26 cellular contexts compared by ENCODE assay signal in genomic region chr19:17659996-17660395, GRCh38. TPM values are rescaled to one million over a fixed set of nuclear protein-coding genes. Genes with fewer than 3 reads are reported as not detected.
"Had no signal": no experiment of that assay in that cellular context is flagged by ENCODE, and none has a peak within 500 bp of the region (broad histone marks: within the 10 kb centered on the region; RNA-seq: fewer than 3 reads in every experiment).

No MANE protein-coding gene starts in this region.

- H3K9me3 ChIP-seq: gastrocnemius medialis, prostate gland had no signal

- H3K27me3 Mint-ChIP-seq: activated CD4-positive, alpha-beta T cell treated with anti-CD3 and anti-CD28 coated beads, Interleukin-2, amount 10 ng/mL, durations not matched to agents 7 days and 5 days; activated CD8-positive, alpha-beta memory T cell treated with anti-CD3 and anti-CD28 coated beads, Interleukin-2, amount 10 ng/mL, durations not matched to agents 7 days and 5 days had no signal

- H3K36me3 Mint-ChIP-seq: natural killer cell treated with Interleukin-12 subunit alpha and Interleukin-12 subunit beta and Interleukin-15 and Interleukin-18, amount 100 ng/mL, for 72 hours; T-cell had no signal

- H3K4me3 ChIP-seq: esophagus muscularis mucosa, gastrocnemius medialis, prostate gland, transverse colon had no signal

- H3K4me3 Mint-ChIP-seq: activated CD4-positive, alpha-beta T cell treated with anti-CD3 and anti-CD28 coated beads, Interleukin-2, amount 10 ng/mL, durations not matched to agents 7 days and 5 days; activated CD8-positive, alpha-beta memory T cell treated with anti-CD3 and anti-CD28 coated beads, Interleukin-2, amount 10 ng/mL, durations not matched to agents 7 days and 5 days; activated CD8-positive, alpha-beta T cell treated with anti-CD3 and anti-CD28 coated beads for 36 hours; activated naive CD8-positive, alpha-beta T cell treated with anti-CD3 and anti-CD28 coated beads, Interleukin-2, amount 50 U/mL, for 24 hours; activated T-helper 1 cell treated with anti-CD3 and anti-CD28 coated beads, Interleukin-12 subunit alpha, Interleukin-12 subunit beta, Interleukin-2, Interleukin-4 antibody, amounts not matched to agents 30 ng/mL and 10 ng/mL and 1 ng/mL, durations not matched to agents 14 hours and 24 hours and 36 hours; central memory CD8-positive, alpha-beta T cell; memory B cell; natural killer cell treated with Interleukin-12 subunit alpha and Interleukin-12 subunit beta and Interleukin-15 and Interleukin-18, amount 100 ng/mL, for 72 hours; T-cell; T-helper 2 cell treated with Interferon-gamma antibody and Interleukin-4, amounts not matched to agents 5 μg/mL and 100 μg/mL, for 36 hours had no signal

- H3K36me3 ChIP-seq: brain microvascular endothelial cell, esophagus muscularis mucosa, gastrocnemius medialis, prostate gland, transverse colon had no signal

- H3K4me1 ChIP-seq: gastrocnemius medialis, prostate gland, transverse colon had no signal

- ATAC-seq: activated CD8-positive, alpha-beta memory T cell treated with anti-CD3 and anti-CD28 coated beads, Interleukin-2, amount 10 ng/mL, durations not matched to agents 7 days and 5 days; activated CD8-positive, alpha-beta T cell treated with anti-CD3 and anti-CD28 coated beads for 36 hours; activated naive CD8-positive, alpha-beta T cell treated with anti-CD3 and anti-CD28 coated beads, Interleukin-2, amount 50 U/mL, for 24 hours; gastrocnemius medialis; left ventricle myocardium superior; natural killer cell treated with Interleukin-12 subunit alpha and Interleukin-12 subunit beta and Interleukin-15 and Interleukin-18, amount 100 ng/mL, for 72 hours; stimulated activated naive CD8-positive, alpha-beta T cell treated with anti-CD3 and anti-CD28 coated beads, Interleukin-15, Interleukin-2, amounts not matched to agents 100 U/mL and 50 U/mL, for 24 hours; T-cell had no signal

- H3K4me1 Mint-ChIP-seq: activated CD4-positive, alpha-beta T cell treated with anti-CD3 and anti-CD28 coated beads, Interleukin-2, amount 10 ng/mL, durations not matched to agents 7 days and 5 days; activated CD8-positive, alpha-beta memory T cell treated with anti-CD3 and anti-CD28 coated beads, Interleukin-2, amount 10 ng/mL, durations not matched to agents 7 days and 5 days; activated naive CD8-positive, alpha-beta T cell treated with anti-CD3 and anti-CD28 coated beads, Interleukin-2, amount 50 U/mL, for 24 hours; central memory CD8-positive, alpha-beta T cell; T-cell had no signal

- H3K27me3 ChIP-seq: brain microvascular endothelial cell, transverse colon had no signal

- H3K27ac Mint-ChIP-seq: activated CD4-positive, alpha-beta T cell treated with anti-CD3 and anti-CD28 coated beads, Interleukin-2, amount 10 ng/mL, durations not matched to agents 7 days and 5 days; activated CD8-positive, alpha-beta memory T cell treated with anti-CD3 and anti-CD28 coated beads, Interleukin-2, amount 10 ng/mL, durations not matched to agents 7 days and 5 days; activated CD8-positive, alpha-beta T cell treated with anti-CD3 and anti-CD28 coated beads for 36 hours; activated naive CD8-positive, alpha-beta T cell treated with anti-CD3 and anti-CD28 coated beads, Interleukin-2, amount 50 U/mL, for 24 hours; activated T-helper 1 cell treated with anti-CD3 and anti-CD28 coated beads, Interleukin-12 subunit alpha, Interleukin-12 subunit beta, Interleukin-2, Interleukin-4 antibody, amounts not matched to agents 30 ng/mL and 10 ng/mL and 1 ng/mL, durations not matched to agents 14 hours and 24 hours and 36 hours; memory B cell; natural killer cell treated with Interleukin-12 subunit alpha and Interleukin-12 subunit beta and Interleukin-15 and Interleukin-18, amount 100 ng/mL, for 72 hours; T-cell; T-helper 2 cell treated with Interferon-gamma antibody and Interleukin-4, amounts not matched to agents 5 μg/mL and 100 μg/mL, for 36 hours had no signal

- DNase-seq: activated CD4-positive, alpha-beta T cell treated with anti-CD3 and anti-CD28 coated beads, Interleukin-2, amount 10 ng/mL, durations not matched to agents 7 days and 5 days; activated CD4-positive, CD25-positive, alpha-beta regulatory T cell treated with anti-CD3 and anti-CD28 coated beads, Interleukin-2, amount 50 U/mL, for 72 hours; activated CD8-positive, alpha-beta memory T cell treated with anti-CD3 and anti-CD28 coated beads, Interleukin-2, amount 10 ng/mL, durations not matched to agents 7 days and 5 days; activated CD8-positive, alpha-beta T cell treated with anti-CD3 and anti-CD28 coated beads for 36 hours; activated gamma-delta T cell; activated naive CD4-positive, alpha-beta T cell treated with anti-CD3 and anti-CD28 coated beads, Interleukin-2, amount 50 U/mL, for 16 hours; activated naive CD8-positive, alpha-beta T cell treated with anti-CD3 and anti-CD28 coated beads, Interleukin-2, amount 50 U/mL, for 24 hours; aorta; brain microvascular endothelial cell; gastrocnemius medialis; hypothalamus; left ventricle myocardium superior; stimulated activated CD4-positive, alpha-beta T cell treated with anti-CD3 and anti-CD28 coated beads, Interleukin-12 subunit alpha, Interleukin-12 subunit beta, amount 100 ng/mL, for 4 hours; stimulated activated CD4-positive, alpha-beta T cell treated with anti-CD3 and anti-CD28 coated beads, Interleukin-4, amount 100 ng/mL, for 4 hours; stimulated activated naive CD8-positive, alpha-beta T cell treated with anti-CD3 and anti-CD28 coated beads, Interleukin-15, Interleukin-2, amounts not matched to agents 100 U/mL and 50 U/mL, for 24 hours; T-cell; transverse colon; WERI-Rb-1 had no signal

- H3K27ac ChIP-seq: brain microvascular endothelial cell, prostate gland, WERI-Rb-1 had no signal

RNA-seq across cellular contexts. Expression of gene UNC13A, which starts 28.2 kb away (rescaled TPM):
- total RNA-seq: activated CD8-positive, alpha-beta T cell treated with anti-CD3 and anti-CD28 coated beads for 36 hours; activated T-helper 1 cell treated with anti-CD3 and anti-CD28 coated beads, Interleukin-12 subunit alpha, Interleukin-12 subunit beta, Interleukin-2, Interleukin-4 antibody, amounts not matched to agents 30 ng/mL and 10 ng/mL and 1 ng/mL, durations not matched to agents 14 hours and 24 hours and 36 hours; gastrocnemius medialis; left ventricle myocardium superior; natural killer cell treated with Interleukin-12 subunit alpha and Interleukin-12 subunit beta and Interleukin-15 and Interleukin-18, amount 100 ng/mL, for 72 hours; subcutaneous adipose tissue had no signal
